ENCODE assay signal across 1 cellular context in genomic region chr3:152834354-152835310, GRCh38.
TF ChIP-seq lines count a peak whose summit lies in the region.

Gene P2RY1, plus strand, starts transcription at chr3:152835131. Its CDS starts 652 bp downstream, at chr3:152835783.

TF ChIP-seq in WTC11, 78 proteins besides CTCF, POLR2A, EP300 and RAD21 (continued from another document):
- TF ChIP-seq AR (CRISPR knock-in tag; IDR thresholded peaks at IDR 0.05) (no peak), E2F4 (CRISPR knock-in tag; IDR thresholded peaks at IDR 0.05; ENCODE audit: borderline replicate concordance, low read depth) (no peak), ZMAT4 (CRISPR knock-in tag; IDR thresholded peaks at IDR 0.05) (no peak), CREB1 (CRISPR knock-in tag; IDR thresholded peaks at IDR 0.05) (peak; percentile 70; the same call in 1 of the 2 replicates), NFATC4 (CRISPR knock-in tag; IDR thresholded peaks at IDR 0.05) (no peak), JAZF1 (CRISPR knock-in tag; IDR thresholded peaks at IDR 0.05) (no peak), ATF6 (CRISPR knock-in tag; IDR thresholded peaks at IDR 0.05) (no peak), IRF1 (CRISPR knock-in tag; IDR thresholded peaks at IDR 0.05) (no peak), JUN (CRISPR knock-in tag; IDR thresholded peaks at IDR 0.05) (peak; percentile 68; the same call in 1 of the 2 replicates), USF2 (CRISPR knock-in tag; IDR thresholded peaks at IDR 0.05) (no peak; the same call in none of the 2 replicates), GABPB1 (CRISPR knock-in tag; IDR thresholded peaks at IDR 0.05) (no peak), STAT6 (CRISPR knock-in tag; conservative IDR thresholded peaks at IDR 0.05; ENCODE audit: low read depth) (no peak), ZSCAN18 (CRISPR knock-in tag; IDR thresholded peaks at IDR 0.05) (no peak), ZNF281 (CRISPR knock-in tag; IDR thresholded peaks at IDR 0.05) (0 out of 2 replicates have a peak, but pooled peaks have one; percentile 54), FOXP1 (CRISPR knock-in tag; IDR thresholded peaks at IDR 0.05; ENCODE audit: borderline replicate concordance) (peak; percentile 91; the same call in 1 of the 2 replicates), ZBTB43 (CRISPR knock-in tag; IDR thresholded peaks at IDR 0.05) (no peak; the same call in 1 of the 2 replicates), MYBL2 (CRISPR knock-in tag; IDR thresholded peaks at IDR 0.05) (peak; percentile 39), GTF2I (CRISPR knock-in tag; conservative IDR thresholded peaks at IDR 0.05) (no peak), HMGA2 (CRISPR knock-in tag; IDR thresholded peaks at IDR 0.05) (no peak), ATF2 (CRISPR knock-in tag; IDR thresholded peaks at IDR 0.05; ENCODE audit: borderline replicate concordance, low read depth) (no peak), ZNF121 (CRISPR knock-in tag; IDR thresholded peaks at IDR 0.05) (peak; percentile 88), CDX4 (CRISPR knock-in tag; IDR thresholded peaks at IDR 0.05; ENCODE audit: borderline replicate concordance) (no peak), USF1 (CRISPR knock-in tag; IDR thresholded peaks at IDR 0.05) (peak; percentile 63; the same call in 1 of the 2 replicates), CBFB (CRISPR knock-in tag; IDR thresholded peaks at IDR 0.05; ENCODE audit: low read depth) (no peak; the same call in 1 of the 2 replicates), E2F1 (CRISPR knock-in tag; IDR thresholded peaks at IDR 0.05) (no peak)
